ENCODE assay signal across 9 cellular contexts in genomic region chr3:13189639-13190375, GRCh38.
DNase-seq lines count a peak whose midpoint lies in the region; ATAC-seq and TF ChIP-seq lines count a peak whose summit lies in the region.
"Had no signal": no experiment of that assay in that cellular context is flagged by ENCODE, and none has a peak within 500 bp of the region (broad histone marks: within the 10 kb centered on the region; RNA-seq: fewer than 3 reads in every experiment).

No MANE protein-coding gene starts in this region.

- H3K4me1 ChIP-seq in transverse colon: no peaks in the 10 kb centered on the region

- H3K27ac ChIP-seq in transverse colon: no peak overlapping the region
- no peak overlapping the region for H3K27ac ChIP-seq in CD4-positive, alpha-beta T cell (ENCODE audit: low read depth, low read length)
- H3K27ac ChIP-seq: thoracic aorta had no signal

- WGBS in transverse colon (ENCODE audit: low coverage in 1 of 2), 2 donors: 71 to 79% methylated on average over 6 to 11 of the region's 11 CpGs

- peak overlapping the region; percentile 34 for H3K4me3 Mint-ChIP-seq in activated CD8-positive, alpha-beta T cell treated with anti-CD3 and anti-CD28 coated beads, Interleukin-2, amount 10 ng/mL, durations not matched to agents 7 days and 5 days
- no peak overlapping the region for H3K4me3 Mint-ChIP-seq in CD4-positive, alpha-beta T cell

- peak; percentile 82 for ATAC-seq in activated CD8-positive, alpha-beta T cell treated with anti-CD3 and anti-CD28 coated beads, Interleukin-2, amount 10 ng/mL, durations not matched to agents 7 days and 5 days
- peak; percentile 57 for ATAC-seq in left lobe of liver
- ATAC-seq in CD4-positive, alpha-beta T cell (ENCODE audit: poor library complexity): no peak

- no peak for TF ChIP-seq CTCF in transverse colon (IDR thresholded peaks at IDR 0.05)
- no peak for TF ChIP-seq CTCF in CD4-positive, alpha-beta T cell (IDR thresholded peaks at IDR 0.05)

- no peak for TF ChIP-seq POLR2A in transverse colon (IDR thresholded peaks at IDR 0.05)

- no peak for TF ChIP-seq EP300 in transverse colon (IDR thresholded peaks at IDR 0.05; ENCODE audit: low read depth)

- CTCF ChIA-PET in activated CD8-positive, alpha-beta T cell treated with anti-CD3 and anti-CD28 coated beads, Interleukin-2, amount 10 ng/mL, durations not matched to agents 7 days and 5 days (lab: Charles Lee): interaction anchor here (0.8 to 1.0 kb wide), 2 partner anchors 206 to 263 kb away, joined by 3 read pairs; no protein-coding TSS in a partner anchor
- CTCF ChIA-PET in CD4-positive, alpha-beta T cell (lab: Charles Lee): no interaction called here

- in situ Hi-C loops in transverse colon (cut with MboI; ENCODE audit: low pct_ligation_motif_present in 1 of 4, low pct_unique_long_range_greater_than_20kb in 1 of 4, low sequenced_read_pairs in 3 of 4): no loop called here

- no peaks in the 10 kb centered on the region for H3K9me3 Mint-ChIP-seq in activated CD8-positive, alpha-beta T cell treated with anti-CD3 and anti-CD28 coated beads, Interleukin-2, amount 10 ng/mL, durations not matched to agents 7 days and 5 days (ENCODE audit: insufficient read depth)
- peaks cover 4% of the 10 kb centered on the region for H3K9me3 Mint-ChIP-seq in CD4-positive, alpha-beta T cell

- H3K27me3 Mint-ChIP-seq in activated CD8-positive, alpha-beta T cell treated with anti-CD3 and anti-CD28 coated beads, Interleukin-2, amount 10 ng/mL, durations not matched to agents 7 days and 5 days (ENCODE audit: low read depth): peaks cover 12% of the 10 kb centered on the region
- H3K27me3 Mint-ChIP-seq in CD4-positive, alpha-beta T cell: peaks cover 10% of the 10 kb centered on the region

- intact Hi-C loops in transverse colon (cut with DNase I; ENCODE audit: low total_unique reads): no loop called here
- intact Hi-C loops in CD4-positive, alpha-beta T cell (cut with DNase I, micrococcal nuclease): no loop called here

- peaks cover 45% of the 10 kb centered on the region for H3K4me1 Mint-ChIP-seq in activated CD8-positive, alpha-beta T cell treated with anti-CD3 and anti-CD28 coated beads, Interleukin-2, amount 10 ng/mL, durations not matched to agents 7 days and 5 days (ENCODE audit: low read depth)
- peaks cover 8% of the 10 kb centered on the region for H3K4me1 Mint-ChIP-seq in CD4-positive, alpha-beta T cell (ENCODE audit: low read depth)

- DNase-seq in AML-193 (lab: John Stamatoyannopoulos, UW): peak; percentile 58 to 62
- DNase-seq in HS-5 (ENCODE audit: low read depth): peak; percentile 23
- DNase-seq in activated CD8-positive, alpha-beta T cell treated with anti-CD3 and anti-CD28 coated beads, Interleukin-2, amount 10 ng/mL, durations not matched to agents 7 days and 5 days: peak; percentile 65
- DNase-seq in left lobe of liver (ENCODE audit: low spot score): no peak
- no peak for DNase-seq in transverse colon
- no peak for DNase-seq in NCI-H748 (lab: John Stamatoyannopoulos, UW; ENCODE audit: unreplicated experiment)
- DNase-seq in CD4-positive, alpha-beta T cell: no peak
- DNase-seq in C1 segment of cervical spinal cord (lab: John Stamatoyannopoulos, UW): no peak

- H3K27me3 ChIP-seq in transverse colon: no peaks in the 10 kb centered on the region
- H3K27me3 ChIP-seq in CD4-positive, alpha-beta T cell (ENCODE audit: control insufficient read depth, insufficient read depth, low read length): no peaks in the 10 kb centered on the region

- H3K9me3 ChIP-seq in transverse colon: no peaks in the 10 kb centered on the region
- no peaks in the 10 kb centered on the region for H3K9me3 ChIP-seq in CD4-positive, alpha-beta T cell (ENCODE audit: control insufficient read depth, low read length)

- peak overlapping the region; percentile 95 for H3K27ac Mint-ChIP-seq in activated CD8-positive, alpha-beta T cell treated with anti-CD3 and anti-CD28 coated beads, Interleukin-2, amount 10 ng/mL, durations not matched to agents 7 days and 5 days
- H3K27ac Mint-ChIP-seq in CD4-positive, alpha-beta T cell: no peak overlapping the region

- POLR2A ChIA-PET in activated CD8-positive, alpha-beta T cell treated with anti-CD3 and anti-CD28 coated beads, Interleukin-2, amount 10 ng/mL, durations not matched to agents 7 days and 5 days (lab: Charles Lee): no interaction called here
- POLR2A ChIA-PET in CD4-positive, alpha-beta T cell (lab: Charles Lee): no interaction called here

- no peaks in the 10 kb centered on the region for H3K36me3 ChIP-seq in transverse colon
- H3K36me3 ChIP-seq: thoracic aorta had no signal

- H3K36me3 Mint-ChIP-seq in activated CD8-positive, alpha-beta T cell treated with anti-CD3 and anti-CD28 coated beads, Interleukin-2, amount 10 ng/mL, durations not matched to agents 7 days and 5 days (ENCODE audit: low read depth): peaks cover 8% of the 10 kb centered on the region
- no peaks in the 10 kb centered on the region for H3K36me3 Mint-ChIP-seq in CD4-positive, alpha-beta T cell (ENCODE audit: low read depth)

- no peak overlapping the region for H3K4me3 ChIP-seq in transverse colon
- H3K4me3 ChIP-seq: thoracic aorta had no signal

Comparison
In these comparisons a context has a peak if more than half of its experiments do, and no peak if none do; other contexts are left out.
1. DNase-seq: peak in AML-193 (2 of 2), HS-5 (single experiment) and activated CD8-positive, alpha-beta T cell treated with anti-CD3 and anti-CD28 coated beads, Interleukin-2, amount 10 ng/mL, durations not matched to agents 7 days and 5 days (single experiment); none in left lobe of liver (single experiment), transverse colon (single experiment), NCI-H748 (single experiment), CD4-positive, alpha-beta T cell (0 of 10) and C1 segment of cervical spinal cord (0 of 14).